In the genomic region with DNA sequence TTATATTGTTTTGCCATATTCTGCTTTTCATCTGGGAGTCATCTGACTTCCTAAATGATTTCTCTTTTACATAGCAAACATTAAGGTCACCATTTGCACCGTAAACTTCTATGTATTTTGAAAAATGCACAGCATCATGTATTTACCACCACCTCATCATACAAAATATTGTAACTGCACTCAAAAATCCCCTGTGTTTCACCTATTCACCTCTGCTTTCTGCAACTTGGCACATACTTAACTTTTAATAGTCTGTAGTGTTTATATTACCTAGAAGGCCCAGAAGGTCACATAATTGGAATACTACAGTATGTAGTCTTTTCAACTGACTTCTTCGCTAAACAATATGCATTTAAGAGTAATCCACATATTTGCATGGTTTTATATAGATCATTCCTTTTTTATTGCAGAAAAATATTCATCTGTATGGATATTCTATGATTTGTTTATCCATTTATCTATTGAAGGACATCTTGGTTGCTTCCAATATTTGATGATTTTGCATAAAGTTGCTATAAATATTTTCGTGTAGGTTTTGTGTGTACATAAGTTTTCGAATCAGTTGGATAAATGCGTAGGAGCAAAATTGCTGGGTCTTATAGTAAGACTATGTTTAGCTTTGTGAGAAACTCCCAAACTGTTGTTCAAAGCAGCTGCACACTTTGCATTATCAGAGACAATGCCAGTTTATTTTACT, we compare ENCODE assay signal across 26 cellular contexts.
"Had no signal": no experiment of that assay in that cellular context is flagged by ENCODE, and none has a peak within 500 bp of the region (broad histone marks: within the 10 kb centered on the region; RNA-seq: fewer than 3 reads in every experiment).

No MANE protein-coding gene starts in this region.

- H3K36me3 Mint-ChIP-seq: neural progenitor cell; stimulated activated effector memory CD8-positive, alpha-beta T cell treated with anti-CD3 and anti-CD28 coated beads, Interleukin-12 subunit alpha, Interleukin-12 subunit beta, amount 100 ng/mL, for 72 hours; type B pancreatic cell had no signal

- H3K27me3 Mint-ChIP-seq: naive thymus-derived CD8-positive, alpha-beta T cell; stimulated activated naive CD8-positive, alpha-beta T cell treated with anti-CD3 and anti-CD28 coated beads, Interleukin-15, amount 100 ng/mL, for 72 hours had no signal

- H3K27ac ChIP-seq: left lung, lower lobe of right lung, neural progenitor cell, neutrophil, parathyroid adenoma, psoas muscle, right atrium auricular region, skin epidermis, tibial nerve, uterus had no signal

- FAIRE-seq: islet of Langerhans had no signal

- ATAC-seq: left colon; left lung; lower lobe of right lung; naive thymus-derived CD8-positive, alpha-beta T cell; psoas muscle; sciatic nerve; stimulated activated effector memory CD8-positive, alpha-beta T cell treated with anti-CD3 and anti-CD28 coated beads, Interleukin-12 subunit alpha, Interleukin-12 subunit beta, amount 100 ng/mL, for 72 hours; stimulated activated naive CD8-positive, alpha-beta T cell treated with anti-CD3 and anti-CD28 coated beads, Interleukin-15, amount 100 ng/mL, for 72 hours had no signal

- H3K27ac Mint-ChIP-seq: naive thymus-derived CD8-positive, alpha-beta T cell; nephron progenitor cell; neural progenitor cell; stimulated activated effector memory CD8-positive, alpha-beta T cell treated with anti-CD3 and anti-CD28 coated beads, Interleukin-12 subunit alpha, Interleukin-12 subunit beta, amount 100 ng/mL, for 72 hours; stimulated activated naive CD8-positive, alpha-beta T cell treated with anti-CD3 and anti-CD28 coated beads, Interleukin-15, amount 100 ng/mL, for 72 hours; type B pancreatic cell had no signal

- H3K9me3 Mint-ChIP-seq: type B pancreatic cell had no signal

- H3K9me3 ChIP-seq: left lung, lower lobe of right lung, neutrophil, uterus had no signal

- H3K4me3 Mint-ChIP-seq: naive thymus-derived CD8-positive, alpha-beta T cell; nephron progenitor cell; neural progenitor cell; stimulated activated effector memory CD8-positive, alpha-beta T cell treated with anti-CD3 and anti-CD28 coated beads, Interleukin-12 subunit alpha, Interleukin-12 subunit beta, amount 100 ng/mL, for 72 hours; stimulated activated naive CD8-positive, alpha-beta T cell treated with anti-CD3 and anti-CD28 coated beads, Interleukin-15, amount 100 ng/mL, for 72 hours; type B pancreatic cell had no signal

- H3K4me1 ChIP-seq: left lung, lower lobe of right lung, neural progenitor cell, parathyroid adenoma, psoas muscle, right atrium auricular region, tibial nerve, uterus had no signal

- H3K4me2 ChIP-seq: neural progenitor cell had no signal

- H3K4me1 Mint-ChIP-seq: naive thymus-derived CD8-positive, alpha-beta T cell; nephron progenitor cell; neural progenitor cell; stimulated activated effector memory CD8-positive, alpha-beta T cell treated with anti-CD3 and anti-CD28 coated beads, Interleukin-12 subunit alpha, Interleukin-12 subunit beta, amount 100 ng/mL, for 72 hours; stimulated activated naive CD8-positive, alpha-beta T cell treated with anti-CD3 and anti-CD28 coated beads, Interleukin-15, amount 100 ng/mL, for 72 hours had no signal

- DNase-seq: hippocampal formation; kidney; left colon; left lung; lower lobe of right lung; mesenchymal stem cell; naive thymus-derived CD8-positive, alpha-beta T cell; nephron progenitor cell; occipital lobe; psoas muscle; stimulated activated CD4-positive, alpha-beta T cell treated with anti-CD3 and anti-CD28 coated beads, Interleukin-12 subunit alpha, Interleukin-12 subunit beta, amount 100 ng/mL, for 4 hours; stimulated activated CD4-positive, alpha-beta T cell treated with anti-CD3 and anti-CD28 coated beads, Interleukin-4, amount 100 ng/mL, for 24 hours; stimulated activated naive CD4-positive, alpha-beta T cell treated with Interleukin-2 at 50 U/mL for 16 hours; stimulated activated naive CD8-positive, alpha-beta T cell treated with anti-CD3 and anti-CD28 coated beads, Interleukin-15, amount 100 ng/mL, for 72 hours; substantia nigra; uterus had no signal

- H3K4me3 ChIP-seq: left lung, lower lobe of right lung, neural progenitor cell, psoas muscle, right atrium auricular region, skin epidermis, tibial nerve, uterus had no signal
